In genomic region chr11:114295676-114296081, GRCh38 we compare ENCODE assay signal across 13 cellular contexts. TPM values are rescaled to one million over a fixed set of nuclear protein-coding genes. Genes with fewer than 3 reads are reported as not detected.
A peak's percentile ranks its signal among the peaks of the same experiment; 100 is the strongest.
DNase-seq lines count a peak whose midpoint lies in the region; ATAC-seq and TF ChIP-seq lines count a peak whose summit lies in the region.
"Had no signal": no experiment of that assay in that cellular context is flagged by ENCODE, and none has a peak within 500 bp of the region (broad histone marks: within the 10 kb centered on the region; RNA-seq: fewer than 3 reads in every experiment).

No MANE protein-coding gene starts in this region.

- H3K4me2 ChIP-seq in PC-3 (ENCODE audit: low read length) = peak overlapping the region; percentile 52

- H3K4me1 Mint-ChIP-seq in natural killer cell = no peaks in the 10 kb centered on the region
- H3K4me1 Mint-ChIP-seq: memory B cell had no signal

- H3K9me2 ChIP-seq in PC-3 (replicated peaks; ENCODE audit: low read length) = no peaks in the 10 kb centered on the region

- H3K9ac ChIP-seq in PC-3 (ENCODE audit: low read length) = peak overlapping the region; percentile 78

- TF ChIP-seq CTCF in PC-3 (conservative IDR thresholded peaks at IDR 0.05; ENCODE audit: low read depth, low read length) (no peak), testis (IDR thresholded peaks at IDR 0.05) (no peak), natural killer cell (IDR thresholded peaks at IDR 0.05) (no peak)

- H3K4me1 ChIP-seq in PC-3 (ENCODE audit: insufficient read depth, low read length) (peaks cover 57% of the 10 kb centered on the region), mesodermal cell (ENCODE audit: control insufficient read depth, insufficient read depth, low read length, poor library complexity, severe bottlenecking) (peaks cover 40% of the 10 kb centered on the region), testis (peaks cover 12% of the 10 kb centered on the region)

- peak overlapping the region; percentile 94 for H3K27ac ChIP-seq in PC-3 (ENCODE audit: low read length)
- H3K27ac ChIP-seq in mesodermal cell (ENCODE audit: low read depth, low read length, severe bottlenecking) = peak overlapping the region; percentile 97
- peak overlapping the region; percentile 31 to 78 for H3K27ac ChIP-seq in testis

- DNase-seq in PC-3 (no peak), dedifferentiated amniotic fluid mesenchymal stem cell (ENCODE audit: extremely low spot score) (peak; percentile 69), testis (no peak), natural killer cell (no peak), GM03348 (ENCODE audit: low spot score) (no peak)
- DNase-seq in activated CD4-positive, alpha-beta T cell treated with anti-CD3 and anti-CD28 coated beads, Interleukin-2, amount 50 U/mL, for 1 hour = no peak
- DNase-seq: activated CD4-positive, alpha-beta T cell treated with anti-CD3 and anti-CD28 coated beads for 48 hours; activated naive CD4-positive, alpha-beta T cell treated with anti-CD3 and anti-CD28 coated beads for 36 hours; NCI-H2029 had no signal

- TF ChIP-seq POLR2A in testis (IDR thresholded peaks at IDR 0.05) = no peak

- POLR2A ChIA-PET in PC-3 (lab: Charles Lee; ENCODE audit: unreplicated experiment) = no interaction called here

- intact Hi-C loops in PC-3 (cut with micrococcal nuclease) (no loop called here), testis (cut with DNase I; ENCODE audit: low total_unique reads) (no loop called here), natural killer cell (cut with micrococcal nuclease) (no loop called here)

- H3K79me2 ChIP-seq in PC-3 (ENCODE audit: low read length) = no peaks in the 10 kb centered on the region

- H3K4me3 Mint-ChIP-seq in natural killer cell = no peak overlapping the region
- H3K4me3 Mint-ChIP-seq: activated naive CD4-positive, alpha-beta T cell treated with anti-CD3 and anti-CD28 coated beads for 36 hours; memory B cell had no signal

- no peaks in the 10 kb centered on the region for H3K36me3 ChIP-seq in PC-3 (ENCODE audit: low read depth, low read length)
- H3K36me3 ChIP-seq in mesodermal cell (ENCODE audit: control insufficient read depth, insufficient read depth, low read length) = peaks cover 11% of the 10 kb centered on the region
- no peaks in the 10 kb centered on the region for H3K36me3 ChIP-seq in testis (ENCODE audit: low read depth, missing control alignments)

- CTCF ChIA-PET in PC-3 (lab: Charles Lee) = interaction anchor here (0.6 kb wide), 1 partner anchor 22 kb away, joined by 3 read pairs; no protein-coding TSS in a partner anchor

- H3K27ac Mint-ChIP-seq in natural killer cell = no peak overlapping the region
- H3K27ac Mint-ChIP-seq: activated naive CD4-positive, alpha-beta T cell treated with anti-CD3 and anti-CD28 coated beads for 36 hours; memory B cell had no signal

- TSS peak; percentile 31 for BruUV-seq in PC-3 (replicated peaks; lab: Mats Ljungman, UMichigan)

- 93 to 96% methylated on average over 3 of the region's 4 CpGs for WGBS in mesodermal cell (ENCODE audit: insufficient coverage in 2 of 2), 2 experiments
- 50 to 51% methylated on average over 4 of the region's 4 CpGs for WGBS in testis, 2 donors

- H3K9me3 Mint-ChIP-seq in natural killer cell = no peaks in the 10 kb centered on the region

- H3K9me3 ChIP-seq in PC-3 (ENCODE audit: low read length) (0 out of 2 replicates have a peak, but pooled peaks cover 4% of the 10 kb centered on the region), mesodermal cell (ENCODE audit: control insufficient read depth, low read length) (peaks cover 2% of the 10 kb centered on the region), testis (no peaks in the 10 kb centered on the region)

- H4K20me1 ChIP-seq in PC-3 (ENCODE audit: low read length) = no peaks in the 10 kb centered on the region

- H3K27me3 Mint-ChIP-seq in natural killer cell (ENCODE audit: low read depth in 2 of 2) = peaks cover 6 to 16% of the 10 kb centered on the region in 2 donors

- H3K27me3 ChIP-seq in PC-3 (ENCODE audit: low read length) = no peaks in the 10 kb centered on the region
- H3K27me3 ChIP-seq in testis = no peaks in the 10 kb centered on the region

- ATAC-seq in PC-3 = no peak
- no peak for ATAC-seq in natural killer cell
- no peak for ATAC-seq in GM18858 (IDR thresholded peaks at IDR 0.05; ENCODE audit: unreplicated experiment)

- peak overlapping the region; percentile 32; the same call in 1 of the 2 replicates for H3K4me3 ChIP-seq in PC-3 (ENCODE audit: low read length)
- H3K4me3 ChIP-seq in mesodermal cell (ENCODE audit: extremely low read depth, insufficient read depth, low read length, poor library complexity, severe bottlenecking) = peak overlapping the region; percentile 37
- no peak overlapping the region for H3K4me3 ChIP-seq in testis

- H3F3A ChIP-seq in PC-3 (ENCODE audit: low read length, unreplicated experiment) = peaks cover 7% of the 10 kb centered on the region

- H2AFZ ChIP-seq in PC-3 (ENCODE audit: low read length) = peak overlapping the region; percentile 6

- no peaks in the 10 kb centered on the region for H3K36me3 Mint-ChIP-seq in natural killer cell
- H3K36me3 Mint-ChIP-seq: memory B cell had no signal

RNA-seq across cellular contexts. Expression of gene NNMT, which starts 0.5 kb away (rescaled TPM):
- total RNA-seq in PC-3 (2014; rRNA removed) = 20.8 and 23.3 TPM in 2 replicates
- 56.1 TPM for polyA plus RNA-seq in mesodermal cell (2013, experiment 1 of 2)
- 67.5 TPM for polyA plus RNA-seq in mesodermal cell (2013, experiment 2 of 2)
- 10 to 100 TPM; 10.6 to 28.7 TPM for total RNA-seq in testis
- polyA plus RNA-seq in testis (ENCODE audit: insufficient read depth, low read depth, low replicate concordance) = 38.8 TPM
- total RNA-seq in natural killer cell = 1 to 10 TPM; 1.8 to 2.4 (median 2.0) TPM
- total RNA-seq: activated naive CD4-positive, alpha-beta T cell treated with anti-CD3 and anti-CD28 coated beads for 36 hours; temporal lobe had no signal

Comparison
In these comparisons a context has a peak if more than half of its experiments do, and no peak if none do; other contexts are left out.
1. H3K4me3 ChIP-seq: peak in PC-3 (single experiment) and mesodermal cell (single experiment); none in testis (0 of 2).
2. Peak in every context shown above with its lines, with median percentiles within 50 percentile points of each other: H3K27ac ChIP-seq.